In the genomic region with DNA sequence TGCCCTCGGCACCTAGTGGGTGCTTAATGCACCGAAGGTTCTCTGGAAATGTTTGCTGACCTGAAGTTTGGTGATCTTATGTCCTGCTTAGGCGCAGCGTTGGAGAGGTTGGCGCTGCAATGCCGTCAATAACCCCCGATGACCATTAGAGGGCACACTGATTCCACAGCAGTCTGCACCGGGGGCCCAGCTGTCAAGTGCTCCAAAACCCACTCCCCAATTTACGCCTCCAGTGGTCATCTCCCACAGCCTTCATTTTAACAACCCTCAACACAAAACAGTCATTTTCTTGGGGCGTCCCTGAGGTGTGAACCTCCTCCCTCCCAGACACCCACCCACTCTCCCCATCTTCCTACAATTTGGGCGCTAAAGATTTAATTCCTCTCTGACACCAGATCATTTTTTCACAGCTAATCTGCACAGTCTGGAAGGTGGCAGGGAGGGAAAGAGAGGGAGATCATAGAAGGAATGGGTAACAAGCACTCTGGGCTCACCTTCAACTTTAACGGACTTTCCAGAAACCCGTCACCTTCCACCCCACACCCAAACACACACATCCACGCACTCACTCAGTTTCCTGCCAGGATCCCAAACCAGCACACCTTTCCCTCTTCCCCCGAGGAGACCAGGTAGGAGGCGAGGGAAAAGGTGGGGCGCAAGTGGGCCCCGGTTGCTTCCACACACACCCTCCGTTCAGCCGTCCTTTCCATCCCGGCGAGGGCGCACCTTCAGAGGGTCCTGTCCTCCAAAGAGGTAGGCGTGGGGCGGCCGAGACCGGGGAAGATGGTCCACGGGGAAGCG, we compare ENCODE assay signal across 8 cellular contexts. TPM values are rescaled to one million over a fixed set of nuclear protein-coding genes. Genes with fewer than 3 reads are reported as not detected.
DNase-seq lines count a peak whose midpoint lies in the region; ATAC-seq, FAIRE-seq and TF ChIP-seq lines count a peak whose summit lies in the region.

No MANE protein-coding gene starts in this region.

- no peak overlapping the region for H3K9ac ChIP-seq in Karpas-422 (ENCODE audit: low read length)
- H3K9ac ChIP-seq in mammary epithelial cell (ENCODE audit: insufficient read depth, low read length) = no peak overlapping the region

- H2AFZ ChIP-seq in Karpas-422 (ENCODE audit: low read length) (peak overlapping the region; percentile 61; the same call in 1 of the 2 replicates), mammary epithelial cell (ENCODE audit: low read depth, low read length) (peak overlapping the region; percentile 80)

- no peak for FAIRE-seq in small intestine (lab: Jason Lieb, UNC)

- no peaks in the 10 kb centered on the region for H3K36me3 ChIP-seq in Karpas-422 (ENCODE audit: insufficient read depth, low read length)
- H3K36me3 ChIP-seq in mammary epithelial cell (ENCODE audit: insufficient read depth, low read length) = no peaks in the 10 kb centered on the region
- H3K36me3 ChIP-seq in small intestine (ENCODE audit: control insufficient read depth in 2 of 2, insufficient read depth in 2 of 2, low read length in 2 of 2) = no peaks in the 10 kb centered on the region

- H3K4me2 ChIP-seq in Karpas-422 (ENCODE audit: low read depth, low read length, poor library complexity, severe bottlenecking) = peak overlapping the region; percentile 32
- peak overlapping the region; percentile 93 for H3K4me2 ChIP-seq in mammary epithelial cell (ENCODE audit: insufficient read depth, low read depth, low read length)

- peak; percentile 91 to 95 for TF ChIP-seq CTCF in mammary epithelial cell (conservative IDR thresholded peaks at IDR 0.05 in 1 of 2, IDR thresholded peaks at IDR 0.05 in 1 of 2; ENCODE audit: extremely low read depth in 1 of 2, insufficient read depth in 1 of 2, low read depth in 1 of 2, low read length in 2 of 2)

- H3K4me1 ChIP-seq in Karpas-422 (ENCODE audit: low read length) (peaks cover 3% of the 10 kb centered on the region; the same call in 1 of the 2 replicates), mammary epithelial cell (ENCODE audit: insufficient read depth, low read length) (peaks cover 19% of the 10 kb centered on the region), small intestine (ENCODE audit: control insufficient read depth in 2 of 2, insufficient read depth in 1 of 2, low read depth in 1 of 2, low read length in 1 of 2) (peaks cover 0 to 3% of the 10 kb centered on the region in 2 donors)

- H3K27ac ChIP-seq in Karpas-422 (ENCODE audit: low read length) (no peak overlapping the region), mammary epithelial cell (ENCODE audit: insufficient read depth, low read depth, low read length) (no peak overlapping the region), small intestine (ENCODE audit: low read depth in 1 of 2, low read length in 1 of 2) (no peak overlapping the region)

- BruUV-seq in mammary epithelial cell (replicated peaks; lab: Mats Ljungman, UMichigan) = no TSS peak

- H4K20me1 ChIP-seq in Karpas-422 (ENCODE audit: insufficient read depth, low read depth, low read length) (no peaks in the 10 kb centered on the region), mammary epithelial cell (ENCODE audit: insufficient read depth, low read length) (no peaks in the 10 kb centered on the region)

- H3K9me3 ChIP-seq in Karpas-422 (ENCODE audit: low read length) = no peaks in the 10 kb centered on the region
- H3K9me3 ChIP-seq in mammary epithelial cell (replicated peaks; ENCODE audit: insufficient read depth, low read length) = no peaks in the 10 kb centered on the region
- H3K9me3 ChIP-seq in small intestine (ENCODE audit: control insufficient read depth, low read depth) = no peaks in the 10 kb centered on the region

- in situ Hi-C loops in mammary epithelial cell (cut with MboI; ENCODE audit: low sequenced_read_pairs in 2 of 2) = loop anchor here in 1 of 2 donors (5.0 kb wide), 1 partner anchor 69 kb away; no protein-coding TSS in a partner anchor

- CTCF ChIA-PET in mammary epithelial cell (lab: Charles Lee; ENCODE audit: low non-redundant PET) = interaction anchor here (0.5 kb wide), 1 partner anchor 77 kb away, joined by 3 read pairs; no protein-coding TSS in a partner anchor

- no peak for ATAC-seq in GM18873 (IDR thresholded peaks at IDR 0.05; ENCODE audit: low FRiP score, unreplicated experiment)
- no peak for ATAC-seq in GM21723 (IDR thresholded peaks at IDR 0.05; ENCODE audit: unreplicated experiment)

- H3K9me2 ChIP-seq in Karpas-422 (replicated peaks; ENCODE audit: insufficient read depth, low read length) = no peaks in the 10 kb centered on the region

- intact Hi-C loops in mammary epithelial cell (cut with micrococcal nuclease) = loop anchor here (1.0 to 10.0 kb wide), 3 partner anchors 71 to 647 kb away; a partner anchor contains a TSS

- no peaks in the 10 kb centered on the region for H3K79me2 ChIP-seq in Karpas-422 (ENCODE audit: low read length)
- H3K79me2 ChIP-seq in mammary epithelial cell (ENCODE audit: insufficient read depth, low read length) = no peaks in the 10 kb centered on the region

- 2% methylated on average over 14 of the region's 29 CpGs for whole genome bisulfite sequencing in mammary epithelial cell (ENCODE audit: low coverage, missing lambda C conversion rate)
- WGBS in small intestine, 3 donors = 3 to 6% (median 4%) methylated on average over 29 of the region's 29 CpGs

- DNase-seq in EH (ENCODE audit: low read depth) = peak; percentile 50
- peak; percentile 76 for DNase-seq in Karpas-422
- DNase-seq in SW480 (ENCODE audit: low spot score) = peak; percentile 32
- DNase-seq in mammary epithelial cell = peak; percentile 29
- peak; percentile 60 for DNase-seq in iris pigment epithelial cell (ENCODE audit: low read depth)
- DNase-seq in small intestine = peak; percentile 42

- H3K4me3 ChIP-seq in Karpas-422 (ENCODE audit: low read length) (no peak overlapping the region), mammary epithelial cell (replicated peaks in 1 of 3; ENCODE audit: insufficient read depth in 1 of 3, low read depth in 2 of 3, low read length in 3 of 3) (peak overlapping the region; percentile 25 to 42 (median 30)), small intestine (ENCODE audit: low read depth in 1 of 2, low read length in 2 of 2) (peak overlapping the region in 1 of 2 donors; percentile 47)

- no peaks in the 10 kb centered on the region for H3K27me3 ChIP-seq in Karpas-422 (ENCODE audit: low read length)
- H3K27me3 ChIP-seq in mammary epithelial cell (ENCODE audit: insufficient read depth, low read length) = peaks cover 22% of the 10 kb centered on the region
- peaks cover 4 to 6% of the 10 kb centered on the region in 2 donors for H3K27me3 ChIP-seq in small intestine (ENCODE audit: control insufficient read depth in 2 of 2, insufficient read depth in 2 of 2, low read length in 2 of 2)

- dilution Hi-C loops in mammary epithelial cell (cut with HindIII; ENCODE audit: low sequenced_read_pairs) = no loop called here

RNA-seq across cellular contexts. Expression of a gene that starts 0.6 kb away (rescaled TPM):
- not detected in 2 replicates for total RNA-seq in Karpas-422 (2014; rRNA removed; shearing (Covaris generic); ENCODE audit: low replicate concordance)
- total RNA-seq in mammary epithelial cell = under 1 TPM in 1 of 2 donors, not detected in 1; 0.17 TPM
- 0.05 TPM for polyA plus RNA-seq in mammary epithelial cell
- polyA minus RNA-seq in mammary epithelial cell = not detected
- polyA plus RNA-seq in small intestine = 10 to 100 TPM in 1 of 3 donors, under 1 TPM in 2; 0.22 to 18.1 (median 0.54) TPM

RNA-seq across cellular contexts. Expression of a gene that starts 7.1 kb away (rescaled TPM):
- total RNA-seq in Karpas-422 (2014; rRNA removed; shearing (Covaris generic); ENCODE audit: low replicate concordance) = 146 and 178 TPM in 2 replicates
- 100 to 1,000 TPM; 151 to 158 TPM for total RNA-seq in mammary epithelial cell
- polyA plus RNA-seq in mammary epithelial cell (254 TPM), small intestine (100 to 1,000 TPM in 1 of 3 donors, 10 to 100 TPM in 2; 58.1 to 145 (median 75.7) TPM)
- polyA minus RNA-seq in mammary epithelial cell = 201 TPM

RNA-seq across cellular contexts. Expression of a gene that starts 19.4 kb away (rescaled TPM):
- 46.2 and 54.3 TPM in 2 replicates for total RNA-seq in Karpas-422 (2014; rRNA removed; shearing (Covaris generic); ENCODE audit: low replicate concordance)
- total RNA-seq in mammary epithelial cell = 10 to 100 TPM; 33.1 to 39.8 TPM
- polyA plus RNA-seq in mammary epithelial cell = 40.7 TPM
- polyA minus RNA-seq in mammary epithelial cell = 18.8 TPM
- polyA plus RNA-seq in small intestine = 10 to 100 TPM; 23.9 to 29.2 (median 24.0) TPM

RNA-seq across cellular contexts. Expression of a gene that starts 44.1 kb away (rescaled TPM):
- total RNA-seq in Karpas-422 (2014; rRNA removed; shearing (Covaris generic); ENCODE audit: low replicate concordance) = 62.1 and 64.6 TPM in 2 replicates
- 10 to 100 TPM; 36.0 to 64.5 TPM for total RNA-seq in mammary epithelial cell
- polyA plus RNA-seq in mammary epithelial cell (52.0 TPM), small intestine (10 to 100 TPM; 40.3 to 54.4 (median 44.5) TPM)
- polyA minus RNA-seq in mammary epithelial cell = 45.8 TPM

RNA-seq across cellular contexts. Expression of a gene that starts 49.7 kb away (rescaled TPM):
- total RNA-seq in Karpas-422 (2014; rRNA removed; shearing (Covaris generic); ENCODE audit: low replicate concordance) = 15.9 and 18.9 TPM in 2 replicates
- not detected for total RNA-seq in mammary epithelial cell
- polyA plus RNA-seq in mammary epithelial cell (0.53 TPM), small intestine (10 to 100 TPM in 1 of 3 donors, 1 to 10 TPM in 2; 2.9 to 13.5 (median 4.0) TPM)
- not detected for polyA minus RNA-seq in mammary epithelial cell
